ENCODE assay signal across 19 cellular contexts in genomic region chr9:7161469-7161868, GRCh38.
A peak's percentile ranks its signal among the peaks of the same experiment; 100 is the strongest.
DNase-seq lines count a peak whose midpoint lies in the region; ATAC-seq and TF ChIP-seq lines count a peak whose summit lies in the region.
"Had no signal": no experiment of that assay in that cellular context is flagged by ENCODE, and none has a peak within 500 bp of the region (broad histone marks: within the 10 kb centered on the region; RNA-seq: fewer than 3 reads in every experiment).

No MANE protein-coding gene starts in this region.

- no peak for TF ChIP-seq CTCF in mesothelial cell of epicardium (IDR thresholded peaks at IDR 0.05; ENCODE audit: unreplicated experiment)

- WGBS in right cardiac atrium = 34% methylated on average over 2 of the region's 2 CpGs

- peaks cover 0 to 2% (median 0%) of the 10 kb centered on the region in 7 donors for H3K9me3 Mint-ChIP-seq in CD4-positive, CD25-positive, alpha-beta regulatory T cell
- no peaks in the 10 kb centered on the region for H3K9me3 Mint-ChIP-seq in activated T-helper 17 cell treated with anti-CD3 and anti-CD28 coated beads, Interleukin-2, amount 50 U/mL, for 72 hours
- peaks cover 20% of the 10 kb centered on the region for H3K9me3 Mint-ChIP-seq in mesothelial cell of epicardium
- H3K9me3 Mint-ChIP-seq in stimulated activated effector memory CD8-positive, alpha-beta T cell treated with anti-CD3 and anti-CD28 coated beads, Interleukin-12 subunit alpha, Interleukin-12 subunit beta, amount 100 ng/mL, for 72 hours = no peaks in the 10 kb centered on the region
- H3K9me3 Mint-ChIP-seq: CD4-positive, alpha-beta T cell; CD8-positive, alpha-beta memory T cell; H9 had no signal

- peaks cover 6 to 27% (median 10%) of the 10 kb centered on the region in 4 donors for H3K4me1 Mint-ChIP-seq in CD4-positive, CD25-positive, alpha-beta regulatory T cell
- H3K4me1 Mint-ChIP-seq in activated T-helper 17 cell treated with anti-CD3 and anti-CD28 coated beads, Interleukin-2, amount 50 U/mL, for 72 hours = peaks cover 14% of the 10 kb centered on the region
- peaks cover 27% of the 10 kb centered on the region for H3K4me1 Mint-ChIP-seq in mesothelial cell of epicardium
- H3K4me1 Mint-ChIP-seq in stimulated activated effector memory CD8-positive, alpha-beta T cell treated with anti-CD3 and anti-CD28 coated beads, Interleukin-12 subunit alpha, Interleukin-12 subunit beta, amount 100 ng/mL, for 72 hours = peaks cover 29% of the 10 kb centered on the region

- H3K27me3 Mint-ChIP-seq in CD4-positive, CD25-positive, alpha-beta regulatory T cell = no peaks in the 10 kb centered on the region
- no peaks in the 10 kb centered on the region for H3K27me3 Mint-ChIP-seq in activated T-helper 17 cell treated with anti-CD3 and anti-CD28 coated beads, Interleukin-2, amount 50 U/mL, for 72 hours
- H3K27me3 Mint-ChIP-seq in mesothelial cell of epicardium (ENCODE audit: low read depth) = no peaks in the 10 kb centered on the region
- H3K27me3 Mint-ChIP-seq: CD4-positive, alpha-beta T cell; CD8-positive, alpha-beta memory T cell had no signal

- H3K4me3 ChIP-seq in right cardiac atrium (ENCODE audit: low read length) = no peak overlapping the region
- no peak overlapping the region for H3K4me3 ChIP-seq in CD4-positive, CD25-positive, alpha-beta regulatory T cell (ENCODE audit: low read depth, low read length)
- H3K4me3 ChIP-seq: BLaER1, GM23338 had no signal

- peak overlapping the region in 2 of 3 donors; percentile 23 to 27 for H3K27ac Mint-ChIP-seq in CD4-positive, CD25-positive, alpha-beta regulatory T cell
- peak overlapping the region; percentile 31 for H3K27ac Mint-ChIP-seq in activated T-helper 17 cell treated with anti-CD3 and anti-CD28 coated beads, Interleukin-2, amount 50 U/mL, for 72 hours
- peak overlapping the region; percentile 7 for H3K27ac Mint-ChIP-seq in mesothelial cell of epicardium
- no peak overlapping the region for H3K27ac Mint-ChIP-seq in stimulated activated effector memory CD8-positive, alpha-beta T cell treated with anti-CD3 and anti-CD28 coated beads, Interleukin-12 subunit alpha, Interleukin-12 subunit beta, amount 100 ng/mL, for 72 hours
- H3K27ac Mint-ChIP-seq: CD4-positive, alpha-beta T cell; GM23338; H9 had no signal

- peaks cover 21% of the 10 kb centered on the region for H3K36me3 ChIP-seq in CD4-positive, CD25-positive, alpha-beta regulatory T cell (ENCODE audit: control insufficient read depth, insufficient read depth, low read length)

- H3K36me3 Mint-ChIP-seq in CD4-positive, CD25-positive, alpha-beta regulatory T cell = peaks cover 46% of the 10 kb centered on the region
- H3K36me3 Mint-ChIP-seq in activated T-helper 17 cell treated with anti-CD3 and anti-CD28 coated beads, Interleukin-2, amount 50 U/mL, for 72 hours (ENCODE audit: low read depth) = peaks cover 68% of the 10 kb centered on the region
- H3K36me3 Mint-ChIP-seq in mesothelial cell of epicardium = peaks cover 19% of the 10 kb centered on the region
- peaks cover 20% of the 10 kb centered on the region for H3K36me3 Mint-ChIP-seq in stimulated activated effector memory CD8-positive, alpha-beta T cell treated with anti-CD3 and anti-CD28 coated beads, Interleukin-12 subunit alpha, Interleukin-12 subunit beta, amount 100 ng/mL, for 72 hours

- no peak for DNase-seq in left cardiac atrium
- DNase-seq in right cardiac atrium = no peak
- DNase-seq in CD4-positive, CD25-positive, alpha-beta regulatory T cell = no peak
- DNase-seq in mesothelial cell of epicardium (ENCODE audit: low spot score in 2 of 2, unreplicated experiment in 2 of 2) = no peak
- DNase-seq in SIG-M5 treated with dmso at 0.1 percent for 504 hours (lab: John Stamatoyannopoulos, UW; ENCODE audit: unreplicated experiment) = no peak
- no peak for DNase-seq in stimulated activated effector memory CD8-positive, alpha-beta T cell treated with anti-CD3 and anti-CD28 coated beads, Interleukin-12 subunit alpha, Interleukin-12 subunit beta, amount 100 ng/mL, for 72 hours (ENCODE audit: low spot score in 2 of 2)
- DNase-seq in GF-D8 (lab: John Stamatoyannopoulos, UW) = no peak
- DNase-seq: CD4-positive, alpha-beta T cell; CD8-positive, alpha-beta memory T cell; DMS 273 treated with DMSO at 0.1 percent for 48 hours; DMS79; EL; GDM1; H9 had no signal

- intact Hi-C loops in left cardiac atrium (cut with DNase I) = no loop called here
- intact Hi-C loops in right cardiac atrium (cut with DNase I) = no loop called here

- ATAC-seq in left cardiac atrium = peak; percentile 38
- no peak for ATAC-seq in right cardiac atrium
- no peak for ATAC-seq in CD4-positive, CD25-positive, alpha-beta regulatory T cell (ENCODE audit: low read depth in 2 of 2)
- ATAC-seq in activated T-helper 17 cell treated with anti-CD3 and anti-CD28 coated beads, Interleukin-2, amount 50 U/mL, for 72 hours (replicated peaks) = no peak
- ATAC-seq in stimulated activated effector memory CD8-positive, alpha-beta T cell treated with anti-CD3 and anti-CD28 coated beads, Interleukin-12 subunit alpha, Interleukin-12 subunit beta, amount 100 ng/mL, for 72 hours = no peak
- ATAC-seq: GM23338, HCT116 had no signal

- no peak overlapping the region for H3K4me3 Mint-ChIP-seq in CD4-positive, CD25-positive, alpha-beta regulatory T cell
- no peak overlapping the region for H3K4me3 Mint-ChIP-seq in activated T-helper 17 cell treated with anti-CD3 and anti-CD28 coated beads, Interleukin-2, amount 50 U/mL, for 72 hours
- no peak overlapping the region for H3K4me3 Mint-ChIP-seq in mesothelial cell of epicardium
- no peak overlapping the region for H3K4me3 Mint-ChIP-seq in stimulated activated effector memory CD8-positive, alpha-beta T cell treated with anti-CD3 and anti-CD28 coated beads, Interleukin-12 subunit alpha, Interleukin-12 subunit beta, amount 100 ng/mL, for 72 hours
- H3K4me3 Mint-ChIP-seq: CD4-positive, alpha-beta T cell; CD8-positive, alpha-beta memory T cell; GM23338; H9 had no signal

- H3K9me3 ChIP-seq in right cardiac atrium (ENCODE audit: control insufficient read depth, low read length) = no peaks in the 10 kb centered on the region
- no peaks in the 10 kb centered on the region for H3K9me3 ChIP-seq in CD4-positive, CD25-positive, alpha-beta regulatory T cell (ENCODE audit: control insufficient read depth in 2 of 2, low read length in 2 of 2)
- H3K9me3 ChIP-seq: BLaER1 had no signal

- H3K27ac ChIP-seq in right cardiac atrium (ENCODE audit: low read length) = no peak overlapping the region
- H3K27ac ChIP-seq in CD4-positive, CD25-positive, alpha-beta regulatory T cell (ENCODE audit: insufficient read depth, low read length, poor library complexity, severe bottlenecking) = no peak overlapping the region
- H3K27ac ChIP-seq: BLaER1, C4-2B had no signal

- H3K4me1 ChIP-seq in right cardiac atrium (ENCODE audit: control insufficient read depth, insufficient read depth, low read length) = no peaks in the 10 kb centered on the region
- H3K4me1 ChIP-seq in CD4-positive, CD25-positive, alpha-beta regulatory T cell (ENCODE audit: control insufficient read depth, insufficient read depth, low read length, poor library complexity, severe bottlenecking) = no peaks in the 10 kb centered on the region
- H3K4me1 ChIP-seq: BLaER1 had no signal

- H3K27me3 ChIP-seq in right cardiac atrium (ENCODE audit: control insufficient read depth, insufficient read depth) = no peaks in the 10 kb centered on the region
- H3K27me3 ChIP-seq in CD4-positive, CD25-positive, alpha-beta regulatory T cell (ENCODE audit: control insufficient read depth, insufficient read depth, low read length) = no peaks in the 10 kb centered on the region
- H3K27me3 ChIP-seq: BLaER1 had no signal

Comparison
In these comparisons a context has a peak if more than half of its experiments do, and no peak if none do; other contexts are left out.
1. ATAC-seq: peak in left cardiac atrium (2 of 2); none in right cardiac atrium (0 of 2), CD4-positive, CD25-positive, alpha-beta regulatory T cell (0 of 2), activated T-helper 17 cell treated with anti-CD3 and anti-CD28 coated beads, Interleukin-2, amount 50 U/mL, for 72 hours (single experiment) and stimulated activated effector memory CD8-positive, alpha-beta T cell treated with anti-CD3 and anti-CD28 coated beads, Interleukin-12 subunit alpha, Interleukin-12 subunit beta, amount 100 ng/mL, for 72 hours (single experiment).